Comparison of ENCODE assay signal across 2 cellular contexts in the genomic region with DNA sequence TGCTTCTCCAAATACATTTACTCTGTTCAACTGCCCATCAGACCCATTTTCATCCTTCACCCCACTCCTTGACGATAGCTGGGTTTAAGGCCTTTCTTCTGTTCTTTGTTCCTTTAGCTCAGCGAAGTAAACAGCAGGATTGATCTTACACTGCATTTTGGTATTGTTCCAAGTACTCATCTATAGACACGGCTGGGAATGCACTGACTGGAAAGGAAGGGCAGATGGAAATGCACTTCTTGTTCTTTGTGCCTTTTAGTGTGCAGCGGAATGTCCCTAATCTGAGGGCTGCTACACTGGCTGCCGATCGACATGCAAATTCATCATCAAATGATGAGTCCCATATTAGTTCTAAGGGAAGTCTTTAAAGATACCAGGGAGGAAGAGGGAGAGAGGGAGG.
TF ChIP-seq lines count a peak whose summit lies in the region.

No MANE protein-coding gene starts in this region.

TF ChIP-seq in GM23338, 12 proteins besides CTCF, POLR2A, EP300 and RAD21 (continues in another document):
- TF ChIP-seq, protein P1, sequence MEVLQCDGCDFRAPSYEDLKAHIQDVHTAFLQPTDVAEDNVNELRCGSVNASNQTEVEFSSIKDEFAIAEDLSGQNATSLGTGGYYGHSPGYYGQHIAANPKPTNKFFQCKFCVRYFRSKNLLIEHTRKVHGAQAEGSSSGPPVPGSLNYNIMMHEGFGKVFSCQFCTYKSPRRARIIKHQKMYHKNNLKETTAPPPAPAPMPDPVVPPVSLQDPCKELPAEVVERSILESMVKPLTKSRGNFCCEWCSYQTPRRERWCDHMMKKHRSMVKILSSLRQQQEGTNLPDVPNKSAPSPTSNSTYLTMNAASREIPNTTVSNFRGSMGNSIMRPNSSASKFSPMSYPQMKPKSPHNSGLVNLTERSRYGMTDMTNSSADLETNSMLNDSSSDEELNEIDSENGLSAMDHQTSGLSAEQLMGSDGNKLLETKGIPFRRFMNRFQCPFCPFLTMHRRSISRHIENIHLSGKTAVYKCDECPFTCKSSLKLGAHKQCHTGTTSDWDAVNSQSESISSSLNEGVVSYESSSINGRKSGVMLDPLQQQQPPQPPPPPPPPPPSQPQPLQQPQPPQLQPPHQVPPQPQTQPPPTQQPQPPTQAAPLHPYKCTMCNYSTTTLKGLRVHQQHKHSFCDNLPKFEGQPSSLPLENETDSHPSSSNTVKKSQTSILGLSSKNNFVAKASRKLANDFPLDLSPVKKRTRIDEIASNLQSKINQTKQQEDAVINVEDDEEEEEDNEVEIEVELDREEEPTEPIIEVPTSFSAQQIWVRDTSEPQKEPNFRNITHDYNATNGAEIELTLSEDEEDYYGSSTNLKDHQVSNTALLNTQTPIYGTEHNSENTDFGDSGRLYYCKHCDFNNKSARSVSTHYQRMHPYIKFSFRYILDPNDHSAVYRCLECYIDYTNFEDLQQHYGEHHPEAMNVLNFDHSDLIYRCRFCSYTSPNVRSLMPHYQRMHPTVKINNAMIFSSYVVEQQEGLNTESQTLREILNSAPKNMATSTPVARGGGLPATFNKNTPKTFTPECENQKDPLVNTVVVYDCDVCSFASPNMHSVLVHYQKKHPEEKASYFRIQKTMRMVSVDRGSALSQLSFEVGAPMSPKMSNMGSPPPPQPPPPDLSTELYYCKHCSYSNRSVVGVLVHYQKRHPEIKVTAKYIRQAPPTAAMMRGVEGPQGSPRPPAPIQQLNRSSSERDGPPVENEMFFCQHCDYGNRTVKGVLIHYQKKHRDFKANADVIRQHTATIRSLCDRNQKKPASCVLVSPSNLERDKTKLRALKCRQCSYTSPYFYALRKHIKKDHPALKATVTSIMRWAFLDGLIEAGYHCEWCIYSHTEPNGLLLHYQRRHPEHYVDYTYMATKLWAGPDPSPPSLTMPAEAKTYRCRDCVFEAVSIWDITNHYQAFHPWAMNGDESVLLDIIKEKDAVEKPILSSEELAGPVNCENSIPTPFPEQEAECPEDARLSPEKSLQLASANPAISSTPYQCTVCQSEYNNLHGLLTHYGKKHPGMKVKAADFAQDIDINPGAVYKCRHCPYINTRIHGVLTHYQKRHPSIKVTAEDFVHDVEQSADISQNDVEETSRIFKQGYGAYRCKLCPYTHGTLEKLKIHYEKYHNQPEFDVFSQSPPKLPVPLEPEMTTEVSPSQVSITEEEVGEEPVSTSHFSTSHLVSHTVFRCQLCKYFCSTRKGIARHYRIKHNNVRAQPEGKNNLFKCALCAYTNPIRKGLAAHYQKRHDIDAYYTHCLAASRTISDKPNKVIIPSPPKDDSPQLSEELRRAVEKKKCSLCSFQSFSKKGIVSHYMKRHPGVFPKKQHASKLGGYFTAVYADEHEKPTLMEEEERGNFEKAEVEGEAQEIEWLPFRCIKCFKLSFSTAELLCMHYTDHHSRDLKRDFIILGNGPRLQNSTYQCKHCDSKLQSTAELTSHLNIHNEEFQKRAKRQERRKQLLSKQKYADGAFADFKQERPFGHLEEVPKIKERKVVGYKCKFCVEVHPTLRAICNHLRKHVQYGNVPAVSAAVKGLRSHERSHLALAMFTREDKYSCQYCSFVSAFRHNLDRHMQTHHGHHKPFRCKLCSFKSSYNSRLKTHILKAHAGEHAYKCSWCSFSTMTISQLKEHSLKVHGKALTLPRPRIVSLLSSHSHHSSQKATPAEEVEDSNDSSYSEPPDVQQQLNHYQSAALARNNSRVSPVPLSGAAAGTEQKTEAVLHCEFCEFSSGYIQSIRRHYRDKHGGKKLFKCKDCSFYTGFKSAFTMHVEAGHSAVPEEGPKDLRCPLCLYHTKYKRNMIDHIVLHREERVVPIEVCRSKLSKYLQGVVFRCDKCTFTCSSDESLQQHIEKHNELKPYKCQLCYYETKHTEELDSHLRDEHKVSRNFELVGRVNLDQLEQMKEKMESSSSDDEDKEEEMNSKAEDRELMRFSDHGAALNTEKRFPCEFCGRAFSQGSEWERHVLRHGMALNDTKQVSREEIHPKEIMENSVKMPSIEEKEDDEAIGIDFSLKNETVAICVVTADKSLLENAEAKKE (CRISPR knock-in tag; IDR thresholded peaks at IDR 0.05): no peak
- no peak for TF ChIP-seq ZNF331 (CRISPR knock-in tag; IDR thresholded peaks at IDR 0.05; ENCODE audit: low read depth)
- TF ChIP-seq, protein P2, sequence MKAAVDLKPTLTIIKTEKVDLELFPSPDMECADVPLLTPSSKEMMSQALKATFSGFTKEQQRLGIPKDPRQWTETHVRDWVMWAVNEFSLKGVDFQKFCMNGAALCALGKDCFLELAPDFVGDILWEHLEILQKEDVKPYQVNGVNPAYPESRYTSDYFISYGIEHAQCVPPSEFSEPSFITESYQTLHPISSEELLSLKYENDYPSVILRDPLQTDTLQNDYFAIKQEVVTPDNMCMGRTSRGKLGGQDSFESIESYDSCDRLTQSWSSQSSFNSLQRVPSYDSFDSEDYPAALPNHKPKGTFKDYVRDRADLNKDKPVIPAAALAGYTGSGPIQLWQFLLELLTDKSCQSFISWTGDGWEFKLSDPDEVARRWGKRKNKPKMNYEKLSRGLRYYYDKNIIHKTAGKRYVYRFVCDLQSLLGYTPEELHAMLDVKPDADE (IDR thresholded peaks at IDR 0.05): no peak
- no peak for TF ChIP-seq POLR2AphosphoS5 (IDR thresholded peaks at IDR 0.05; ENCODE audit: low read depth)
- TF ChIP-seq EZH2 (IDR thresholded peaks at IDR 0.05; ENCODE audit: low read depth, unreplicated experiment): no peak
- TF ChIP-seq, protein P3, sequence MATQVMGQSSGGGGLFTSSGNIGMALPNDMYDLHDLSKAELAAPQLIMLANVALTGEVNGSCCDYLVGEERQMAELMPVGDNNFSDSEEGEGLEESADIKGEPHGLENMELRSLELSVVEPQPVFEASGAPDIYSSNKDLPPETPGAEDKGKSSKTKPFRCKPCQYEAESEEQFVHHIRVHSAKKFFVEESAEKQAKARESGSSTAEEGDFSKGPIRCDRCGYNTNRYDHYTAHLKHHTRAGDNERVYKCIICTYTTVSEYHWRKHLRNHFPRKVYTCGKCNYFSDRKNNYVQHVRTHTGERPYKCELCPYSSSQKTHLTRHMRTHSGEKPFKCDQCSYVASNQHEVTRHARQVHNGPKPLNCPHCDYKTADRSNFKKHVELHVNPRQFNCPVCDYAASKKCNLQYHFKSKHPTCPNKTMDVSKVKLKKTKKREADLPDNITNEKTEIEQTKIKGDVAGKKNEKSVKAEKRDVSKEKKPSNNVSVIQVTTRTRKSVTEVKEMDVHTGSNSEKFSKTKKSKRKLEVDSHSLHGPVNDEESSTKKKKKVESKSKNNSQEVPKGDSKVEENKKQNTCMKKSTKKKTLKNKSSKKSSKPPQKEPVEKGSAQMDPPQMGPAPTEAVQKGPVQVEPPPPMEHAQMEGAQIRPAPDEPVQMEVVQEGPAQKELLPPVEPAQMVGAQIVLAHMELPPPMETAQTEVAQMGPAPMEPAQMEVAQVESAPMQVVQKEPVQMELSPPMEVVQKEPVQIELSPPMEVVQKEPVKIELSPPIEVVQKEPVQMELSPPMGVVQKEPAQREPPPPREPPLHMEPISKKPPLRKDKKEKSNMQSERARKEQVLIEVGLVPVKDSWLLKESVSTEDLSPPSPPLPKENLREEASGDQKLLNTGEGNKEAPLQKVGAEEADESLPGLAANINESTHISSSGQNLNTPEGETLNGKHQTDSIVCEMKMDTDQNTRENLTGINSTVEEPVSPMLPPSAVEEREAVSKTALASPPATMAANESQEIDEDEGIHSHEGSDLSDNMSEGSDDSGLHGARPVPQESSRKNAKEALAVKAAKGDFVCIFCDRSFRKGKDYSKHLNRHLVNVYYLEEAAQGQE (IDR thresholded peaks at IDR 0.05; ENCODE audit: unreplicated experiment): no peak
- TF ChIP-seq ZNF114 (CRISPR knock-in tag; IDR thresholded peaks at IDR 0.05): no peak
- no peak for TF ChIP-seq CREB1 (CRISPR knock-in tag; IDR thresholded peaks at IDR 0.05; ENCODE audit: low read depth)
- TF ChIP-seq JUNB (IDR thresholded peaks at IDR 0.05; ENCODE audit: unreplicated experiment): no peak
- TF ChIP-seq STAT1 (IDR thresholded peaks at IDR 0.05; ENCODE audit: unreplicated experiment): no peak

TF ChIP-seq in K562, 482 proteins besides CTCF, POLR2A, EP300 and RAD21:
- TF ChIP-seq, protein P4, sequence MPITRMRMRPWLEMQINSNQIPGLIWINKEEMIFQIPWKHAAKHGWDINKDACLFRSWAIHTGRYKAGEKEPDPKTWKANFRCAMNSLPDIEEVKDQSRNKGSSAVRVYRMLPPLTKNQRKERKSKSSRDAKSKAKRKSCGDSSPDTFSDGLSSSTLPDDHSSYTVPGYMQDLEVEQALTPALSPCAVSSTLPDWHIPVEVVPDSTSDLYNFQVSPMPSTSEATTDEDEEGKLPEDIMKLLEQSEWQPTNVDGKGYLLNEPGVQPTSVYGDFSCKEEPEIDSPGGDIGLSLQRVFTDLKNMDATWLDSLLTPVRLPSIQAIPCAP (CRISPR knock-in tag; IDR thresholded peaks at IDR 0.05; ENCODE audit: borderline replicate concordance): no peak
- TF ChIP-seq TCFL5 (CRISPR knock-in tag; conservative IDR thresholded peaks at IDR 0.05) (no peak), ZNF212 (CRISPR knock-in tag; IDR thresholded peaks at IDR 0.05) (no peak), ZNF324 (CRISPR knock-in tag; IDR thresholded peaks at IDR 0.05) (no peak), TAF15 (IDR thresholded peaks at IDR 0.05; ENCODE audit: low read depth, low read length) (no peak), TAF1 (IDR thresholded peaks at IDR 0.05; ENCODE audit: control insufficient read depth, extremely low read depth, insufficient read depth, low read length, severe bottlenecking) (no peak), TBL1XR1 (IDR thresholded peaks at IDR 0.05; ENCODE audit: low read length in 2 of 2) (no peak)
- TF ChIP-seq, protein P5, sequence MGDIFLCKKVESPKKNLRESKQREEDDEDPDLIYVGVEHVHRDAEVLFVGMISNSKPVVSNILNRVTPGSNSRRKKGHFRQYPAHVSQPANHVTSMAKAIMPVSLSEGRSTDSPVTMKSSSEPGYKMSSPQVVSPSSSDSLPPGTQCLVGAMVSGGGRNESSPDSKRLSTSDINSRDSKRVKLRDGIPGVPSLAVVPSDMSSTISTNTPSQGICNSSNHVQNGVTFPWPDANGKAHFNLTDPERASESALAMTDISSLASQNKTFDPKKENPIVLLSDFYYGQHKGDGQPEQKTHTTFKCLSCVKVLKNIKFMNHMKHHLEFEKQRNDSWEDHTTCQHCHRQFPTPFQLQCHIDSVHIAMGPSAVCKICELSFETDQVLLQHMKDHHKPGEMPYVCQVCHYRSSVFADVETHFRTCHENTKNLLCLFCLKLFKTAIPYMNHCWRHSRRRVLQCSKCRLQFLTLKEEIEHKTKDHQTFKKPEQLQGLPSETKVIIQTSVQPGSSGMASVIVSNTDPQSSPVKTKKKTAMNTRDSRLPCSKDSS (IDR thresholded peaks at IDR 0.05; ENCODE audit: low read depth, partially characterized antibody): no peak
TF ChIP-seq in K562: peak in this region for 0.
